In genomic region chr6:131063028-131063763, GRCh38 we compare ENCODE assay signal across 8 cellular contexts. TPM values are rescaled to one million over a fixed set of nuclear protein-coding genes. Genes with fewer than 3 reads are reported as not detected.
A peak's percentile ranks its signal among the peaks of the same experiment; 100 is the strongest.
DNase-seq lines count a peak whose midpoint lies in the region; ATAC-seq, FAIRE-seq and TF ChIP-seq lines count a peak whose summit lies in the region.

EPB41L2 (minus strand) TSS chr6:131063245; CDS start chr6:130956485, 106,760 bp downstream.

- DNase-seq in GM12892 (ENCODE audit: insufficient read length): peak; percentile 56
- peak; percentile 28 for DNase-seq in NCI-H1417 treated with DMSO at 0.1 percent for 48 hours (lab: John Stamatoyannopoulos, UW)
- DNase-seq in activated B cell treated with CpG ODN at 0.5 μM for 24 hours: peak; percentile 95
- DNase-seq in cardiac fibroblast (ENCODE audit: low read depth in 2 of 2): peak; percentile 89 to 94
- DNase-seq in inferior parietal cortex (ENCODE audit: extremely low spot score): peak; percentile 84
- peak; percentile 56 to 73 for DNase-seq in stimulated activated CD4-positive, alpha-beta T cell treated with anti-CD3 and anti-CD28 coated beads, Interleukin-12 subunit alpha, Interleukin-12 subunit beta, amount 100 ng/mL, for 24 hours (ENCODE audit: low read depth in 2 of 2)
- no peak for DNase-seq in NCI-H1092 treated with DMSO at 0.1 percent for 48 hours (lab: John Stamatoyannopoulos, UW)

- CTCF ChIA-PET in activated B cell treated with CpG ODN at 0.5 μM for 24 hours (lab: Charles Lee): no interaction called here

- TF ChIP-seq CTCF in activated B cell treated with CpG ODN at 0.5 μM for 24 hours (IDR thresholded peaks at IDR 0.05): no peak
- peak; percentile 23 for TF ChIP-seq CTCF in cardiac fibroblast (IDR thresholded peaks at IDR 0.05; ENCODE audit: low read depth, low read length)

- peak within 1 kb of the TSS; percentile 89 for H3K4me3 Mint-ChIP-seq in activated B cell treated with CpG ODN at 0.5 μM for 24 hours

- H3K27me3 Mint-ChIP-seq in activated B cell treated with CpG ODN at 0.5 μM for 24 hours: no peaks in the 10 kb centered on the region

- H3K9me3 Mint-ChIP-seq in activated B cell treated with CpG ODN at 0.5 μM for 24 hours: no peaks in the 10 kb centered on the region

- peak; percentile 67 for TF ChIP-seq POLR2A in GM12892 (IDR thresholded peaks at IDR 0.05; ENCODE audit: low read depth, low read length)

- H3K4me3 ChIP-seq in cardiac fibroblast (replicated peaks in 1 of 2; ENCODE audit: low read depth in 2 of 2, low read length in 2 of 2): peak within 1 kb of the TSS; percentile 85

- POLR2A ChIA-PET in activated B cell treated with CpG ODN at 0.5 μM for 24 hours (lab: Charles Lee): interaction anchor here (1.1 kb wide), 1 partner anchor 564 kb away, joined by 3 read pairs; the partner anchor contains the start of gene MED23

- peaks cover 37% of the 10 kb centered on the region for H3K4me1 Mint-ChIP-seq in activated B cell treated with CpG ODN at 0.5 μM for 24 hours

- intact Hi-C loops in activated B cell treated with CpG ODN at 0.5 μM for 24 hours (cut with micrococcal nuclease): loop anchor here (1.0 to 10.0 kb wide), 16 partner anchors 16 to 1749 kb away; partner anchors contain the start of genes AKAP7, MED23, RPS12 and STX7

- ATAC-seq in HG02623 (IDR thresholded peaks at IDR 0.05; ENCODE audit: unreplicated experiment) (peak; percentile 76), activated B cell treated with CpG ODN at 0.5 μM for 24 hours (ENCODE audit: low read depth) (peak; percentile 90)

- peaks cover 2% of the 10 kb centered on the region for H3K36me3 Mint-ChIP-seq in activated B cell treated with CpG ODN at 0.5 μM for 24 hours (ENCODE audit: low read depth)

- FAIRE-seq in GM12892 (lab: Jason Lieb, UNC): peak; percentile 89

- peak within 1 kb of the TSS; percentile 71 for H3K27ac Mint-ChIP-seq in activated B cell treated with CpG ODN at 0.5 μM for 24 hours

RNA-seq across cellular contexts. Expression of gene EPB41L2, which starts in this region (rescaled TPM):
- polyA plus RNA-seq in GM12892 (2012; ENCODE audit: missing spikeins): 22.3 TPM
- 62.7 and 62.8 TPM in 2 replicates for total RNA-seq in activated B cell treated with CpG ODN at 0.5 μM for 24 hours
